ENCODE assay signal across 20 cellular contexts in the genomic region with DNA sequence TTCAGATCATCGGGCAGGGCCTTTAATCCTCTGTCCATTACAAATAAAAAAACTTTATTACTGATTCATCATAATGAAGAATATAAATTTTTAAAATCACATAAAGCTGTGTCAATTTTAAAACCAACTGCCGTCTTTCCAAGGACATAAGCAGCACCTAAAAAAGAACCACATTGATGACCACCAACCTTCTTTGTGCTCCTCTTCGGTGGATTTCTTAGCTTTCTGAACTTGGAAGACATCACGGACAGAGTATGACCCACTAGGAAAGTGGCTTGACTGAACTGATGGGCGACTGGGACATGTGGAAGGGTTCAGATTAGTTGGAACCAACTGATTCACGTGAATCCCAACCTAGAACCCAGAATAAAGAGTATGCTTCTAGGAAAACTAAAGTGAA.
"Had no signal": no experiment of that assay in that cellular context is flagged by ENCODE, and none has a peak within 500 bp of the region (broad histone marks: within the 10 kb centered on the region; RNA-seq: fewer than 3 reads in every experiment).

No MANE protein-coding gene starts in this region.

- H3K4me3 ChIP-seq: dorsolateral prefrontal cortex, left lung, lung, prostate gland, spleen, testis, tibial nerve had no signal

- H3K36me3 ChIP-seq: prostate gland had no signal

- H3K36me3 Mint-ChIP-seq: naive B cell had no signal

- DNase-seq: cortex of kidney; dorsolateral prefrontal cortex; effector CD8-positive, alpha-beta T cell; left lung; mesenchymal stem cell; naive B cell; nephron progenitor cell; spleen; stimulated activated CD4-positive, alpha-beta T cell treated with anti-CD3 and anti-CD28 coated beads, Interleukin-15, amount 100 ng/mL, for 24 hours; stimulated activated CD4-positive, alpha-beta T cell treated with anti-CD3 and anti-CD28 coated beads, Interleukin-1b, Interleukin-23, amount 100 ng/mL, for 48 hours; stimulated activated CD4-positive, alpha-beta T cell treated with anti-CD3 and anti-CD28 coated beads, Interleukin-4, amount 100 ng/mL, for 4 hours; stimulated activated naive B cell treated with anti-CD40 and anti-IgM and Interleukin-4, amounts not matched to agents 10 μg/mL and 1 μg/mL and 100 μg/mL, for 72 hours; stimulated activated naive CD8-positive, alpha-beta T cell treated with anti-CD3 and anti-CD28 coated beads, Interleukin-15, amount 100 ng/mL, for 72 hours; testis had no signal

- H3K9me3 ChIP-seq: left lung, prostate gland, spleen, testis, tibial nerve had no signal

- H3K79me2 ChIP-seq: parathyroid adenoma had no signal

- H3K4me1 Mint-ChIP-seq: naive B cell had no signal

- H3K9ac ChIP-seq: parathyroid adenoma had no signal

- H2AFZ ChIP-seq: parathyroid adenoma had no signal

- ATAC-seq: esophagus mucosa; left lung; sciatic nerve; stimulated activated naive B cell treated with anti-CD40 and anti-IgM and Interleukin-4, amounts not matched to agents 10 μg/mL and 1 μg/mL and 100 μg/mL, for 72 hours; stimulated activated naive CD8-positive, alpha-beta T cell treated with anti-CD3 and anti-CD28 coated beads, Interleukin-15, amount 100 ng/mL, for 72 hours had no signal

- H3K27me3 ChIP-seq: dorsolateral prefrontal cortex, left lung, spleen, testis, tibial nerve had no signal

- H3K4me3 Mint-ChIP-seq: naive B cell; nephron progenitor cell; stimulated activated naive B cell treated with anti-CD40 and anti-IgM and Interleukin-4, amounts not matched to agents 10 μg/mL and 1 μg/mL and 100 μg/mL, for 72 hours; stimulated activated naive CD8-positive, alpha-beta T cell treated with anti-CD3 and anti-CD28 coated beads, Interleukin-15, amount 100 ng/mL, for 72 hours had no signal

- H3K9me3 Mint-ChIP-seq: naive B cell; nephron progenitor cell; stimulated activated naive B cell treated with anti-CD40 and anti-IgM and Interleukin-4, amounts not matched to agents 10 μg/mL and 1 μg/mL and 100 μg/mL, for 72 hours; stimulated activated naive CD8-positive, alpha-beta T cell treated with anti-CD3 and anti-CD28 coated beads, Interleukin-15, amount 100 ng/mL, for 72 hours had no signal

- H3K27ac ChIP-seq: left lung, parathyroid adenoma, spleen, testis, tibial nerve had no signal

- H3K4me1 ChIP-seq: left lung, parathyroid adenoma, prostate gland, spleen, testis, tibial nerve had no signal

- H3K27me3 Mint-ChIP-seq: naive B cell; stimulated activated naive B cell treated with anti-CD40 and anti-IgM and Interleukin-4, amounts not matched to agents 10 μg/mL and 1 μg/mL and 100 μg/mL, for 72 hours; stimulated activated naive CD8-positive, alpha-beta T cell treated with anti-CD3 and anti-CD28 coated beads, Interleukin-15, amount 100 ng/mL, for 72 hours had no signal
